ENCODE assay signal across 23 cellular contexts in genomic region chr7:157560258-157560654, GRCh38.
A peak's percentile ranks its signal among the peaks of the same experiment; 100 is the strongest.
DNase-seq lines count a peak whose midpoint lies in the region; ATAC-seq and TF ChIP-seq lines count a peak whose summit lies in the region.
"Had no signal": no experiment of that assay in that cellular context is flagged by ENCODE, and none has a peak within 500 bp of the region (broad histone marks: within the 10 kb centered on the region; RNA-seq: fewer than 3 reads in every experiment).

No MANE protein-coding gene starts in this region.

- H3K14ac ChIP-seq in H9 (ENCODE audit: insufficient read depth, low read length), result no peak overlapping the region; the same call in 1 of the 2 replicates

- no peak overlapping the region for H3K9ac ChIP-seq in H9 (ENCODE audit: extremely low read depth, insufficient read length, low read length)

- no peak overlapping the region for H3K4me3 ChIP-seq in RWPE2 (ENCODE audit: severe bottlenecking)
- H3K4me3 ChIP-seq in lower lobe of right lung, result no peak overlapping the region
- no peak overlapping the region for H3K4me3 ChIP-seq in upper lobe of right lung
- H3K4me3 ChIP-seq in ascending aorta, result no peak overlapping the region
- H3K4me3 ChIP-seq: K562, PC-9 had no signal

- no peaks in the 10 kb centered on the region for H3K79me1 ChIP-seq in H9 (ENCODE audit: insufficient read depth, low read depth, low read length, poor library complexity, severe bottlenecking)

- no peak overlapping the region for H3K18ac ChIP-seq in H9 (ENCODE audit: insufficient read length, low read depth, low read length)

- H3K36me3 ChIP-seq in RWPE2 (ENCODE audit: low read depth) (no peaks in the 10 kb centered on the region), lower lobe of right lung (no peaks in the 10 kb centered on the region), upper lobe of right lung (no peaks in the 10 kb centered on the region), ascending aorta (no peaks in the 10 kb centered on the region)
- H3K36me3 ChIP-seq: BE2C had no signal

- no peak for TF ChIP-seq CTCF in RWPE2 (IDR thresholded peaks at IDR 0.05; ENCODE audit: poor library complexity, severe bottlenecking)
- no peak for TF ChIP-seq CTCF in lower lobe of right lung (IDR thresholded peaks at IDR 0.05)
- no peak for TF ChIP-seq CTCF in upper lobe of right lung (IDR thresholded peaks at IDR 0.05)
- no peak for TF ChIP-seq CTCF in ascending aorta (IDR thresholded peaks at IDR 0.05)
- TF ChIP-seq CTCF in H9 (conservative IDR thresholded peaks at IDR 0.05), result no peak

- H3K56ac ChIP-seq in H9 (ENCODE audit: insufficient read length, low read depth, low read length), result no peak overlapping the region

- H2BK20ac ChIP-seq in H9 (ENCODE audit: low read depth, low read length, poor library complexity, severe bottlenecking), result no peak overlapping the region

- no peak overlapping the region for H2BK15ac ChIP-seq in H9 (ENCODE audit: low read depth, low read length)

- no peak overlapping the region for H3K4me3 Mint-ChIP-seq in activated naive CD4-positive, alpha-beta T cell treated with anti-CD3 and anti-CD28 coated beads, Interleukin-2, amount 10 ng/mL, durations not matched to agents 7 days and 5 days
- no peak overlapping the region for H3K4me3 Mint-ChIP-seq in H9
- H3K4me3 Mint-ChIP-seq: CD4-positive, CD25-positive, alpha-beta regulatory T cell had no signal

- H3K4me1 Mint-ChIP-seq in activated naive CD4-positive, alpha-beta T cell treated with anti-CD3 and anti-CD28 coated beads, Interleukin-2, amount 10 ng/mL, durations not matched to agents 7 days and 5 days, result no peaks in the 10 kb centered on the region
- no peaks in the 10 kb centered on the region for H3K4me1 Mint-ChIP-seq in H9

- H3K9me3 Mint-ChIP-seq in activated naive CD4-positive, alpha-beta T cell treated with anti-CD3 and anti-CD28 coated beads, Interleukin-2, amount 10 ng/mL, durations not matched to agents 7 days and 5 days, result no peaks in the 10 kb centered on the region
- H3K9me3 Mint-ChIP-seq in H9, result no peaks in the 10 kb centered on the region
- H3K9me3 Mint-ChIP-seq: CD4-positive, CD25-positive, alpha-beta regulatory T cell had no signal

- no CpG with 5 or more reads among the region's 20 CpGs for WGBS in H9 (ENCODE audit: extremely low coverage, insufficient read length, low lambda C conversion rate)

- H3K27me3 Mint-ChIP-seq in activated naive CD4-positive, alpha-beta T cell treated with anti-CD3 and anti-CD28 coated beads, Interleukin-2, amount 10 ng/mL, durations not matched to agents 7 days and 5 days, result no peaks in the 10 kb centered on the region
- peaks cover 20% of the 10 kb centered on the region for H3K27me3 Mint-ChIP-seq in H9 (ENCODE audit: low read depth)
- H3K27me3 Mint-ChIP-seq: CD4-positive, CD25-positive, alpha-beta regulatory T cell had no signal

- no peaks in the 10 kb centered on the region for H3K79me2 ChIP-seq in H9 (ENCODE audit: insufficient read depth, low read length)

- CTCF ChIA-PET in activated naive CD4-positive, alpha-beta T cell treated with anti-CD3 and anti-CD28 coated beads, Interleukin-2, amount 10 ng/mL, durations not matched to agents 7 days and 5 days (lab: Charles Lee), result no interaction called here

- no peak overlapping the region for H3K27ac Mint-ChIP-seq in activated naive CD4-positive, alpha-beta T cell treated with anti-CD3 and anti-CD28 coated beads, Interleukin-2, amount 10 ng/mL, durations not matched to agents 7 days and 5 days
- no peak overlapping the region for H3K27ac Mint-ChIP-seq in H9
- H3K27ac Mint-ChIP-seq: CD4-positive, CD25-positive, alpha-beta regulatory T cell had no signal

- H3K4me2 ChIP-seq in H9 (ENCODE audit: insufficient read depth, insufficient read length, low read length), result no peak overlapping the region
- H3K4me2 ChIP-seq: PC-9 had no signal

- intact Hi-C loops in lower lobe of right lung (cut with DNase I), result no loop called here
- intact Hi-C loops in upper lobe of right lung (cut with DNase I), result no loop called here
- intact Hi-C loops in ascending aorta (cut with DNase I), result no loop called here

- DNase-seq in activated naive CD4-positive, alpha-beta T cell treated with anti-CD3 and anti-CD28 coated beads, Interleukin-2, amount 10 ng/mL, durations not matched to agents 7 days and 5 days, result peak; percentile 18
- no peak for DNase-seq in activated naive CD4-positive, alpha-beta T cell treated with Interleukin-2 at 50 U/mL for 16 hours
- DNase-seq in RWPE2 (ENCODE audit: low spot score), result peak; percentile 57
- DNase-seq in lower lobe of right lung, result peak; percentile 34
- peak; percentile 61 for DNase-seq in upper lobe of right lung
- no peak for DNase-seq in ascending aorta (ENCODE audit: low spot score in 2 of 2)
- no peak for DNase-seq in H9
- DNase-seq: 8988T; ACHN; BE2C; CD4-positive, CD25-positive, alpha-beta regulatory T cell; Kasumi-1; MV-4-11; NCI-H1105 treated with DMSO at 0.1 percent for 48 hours; NCI-H146; NCI-H1930; NCI-H2107; NCI-H524; NCI-H82; PC-9; SHP77 had no signal

- ATAC-seq in RWPE2 (ENCODE audit: low read depth) (no peak), lower lobe of right lung (no peak), upper lobe of right lung (no peak), GM18519 (IDR thresholded peaks at IDR 0.05; ENCODE audit: low FRiP score, unreplicated experiment) (no peak)

- H2AFZ ChIP-seq in H9 (ENCODE audit: low read length), result no peak overlapping the region
- H2AFZ ChIP-seq: PC-9 had no signal

- peaks cover 2% of the 10 kb centered on the region for H4K20me1 ChIP-seq in H9 (ENCODE audit: control insufficient read depth, insufficient read depth, insufficient read length)

- no peaks in the 10 kb centered on the region for H3K27me3 ChIP-seq in RWPE2 (ENCODE audit: insufficient read depth, poor library complexity, severe bottlenecking)
- H3K27me3 ChIP-seq in lower lobe of right lung (ENCODE audit: low read depth), result no peaks in the 10 kb centered on the region
- H3K27me3 ChIP-seq in upper lobe of right lung, result no peaks in the 10 kb centered on the region
- no peaks in the 10 kb centered on the region for H3K27me3 ChIP-seq in ascending aorta
- H3K27me3 ChIP-seq in H9 (ENCODE audit: insufficient read depth, low read length), result no peaks in the 10 kb centered on the region
- H3K27me3 ChIP-seq: BE2C had no signal

- H4K91ac ChIP-seq in H9 (ENCODE audit: insufficient read length, low read depth, low read length), result no peak overlapping the region

- no peak overlapping the region for H3T11ph ChIP-seq in H9 (ENCODE audit: low read length)

- H2AK5ac ChIP-seq in H9 (ENCODE audit: insufficient read length, low read length), result no peak overlapping the region

- no peak overlapping the region for H2BK120ac ChIP-seq in H9 (ENCODE audit: low read depth, low read length, poor library complexity, severe bottlenecking)

- no peaks in the 10 kb centered on the region for H3K36me3 Mint-ChIP-seq in activated naive CD4-positive, alpha-beta T cell treated with anti-CD3 and anti-CD28 coated beads, Interleukin-2, amount 10 ng/mL, durations not matched to agents 7 days and 5 days
- no peaks in the 10 kb centered on the region for H3K36me3 Mint-ChIP-seq in H9 (ENCODE audit: insufficient read depth in 1 of 3, low read depth in 3 of 3)
- H3K36me3 Mint-ChIP-seq: CD4-positive, CD25-positive, alpha-beta regulatory T cell had no signal

- no peak overlapping the region for H4K5ac ChIP-seq in H9 (ENCODE audit: insufficient read length, low read depth, low read length)

- H3K4me1 ChIP-seq in RWPE2 (ENCODE audit: insufficient read depth, poor library complexity, severe bottlenecking) (no peaks in the 10 kb centered on the region), lower lobe of right lung (no peaks in the 10 kb centered on the region), upper lobe of right lung (no peaks in the 10 kb centered on the region), ascending aorta (no peaks in the 10 kb centered on the region), H9 (ENCODE audit: insufficient read depth, low read length) (no peaks in the 10 kb centered on the region)
- H3K4me1 ChIP-seq: BE2C had no signal

- H3K23ac ChIP-seq in H9 (ENCODE audit: insufficient read length, low read depth, low read length), result no peak overlapping the region

- H3K23me2 ChIP-seq in H9 (ENCODE audit: insufficient read length, low read depth, low read length, poor library complexity, severe bottlenecking), result no peaks in the 10 kb centered on the region

- H4K8ac ChIP-seq in H9 (replicated peaks; ENCODE audit: insufficient read length, low read depth, low read length), result no peak overlapping the region

- H3K9me3 ChIP-seq in RWPE2 (ENCODE audit: severe bottlenecking) (peaks cover 6% of the 10 kb centered on the region), lower lobe of right lung (no peaks in the 10 kb centered on the region), upper lobe of right lung (no peaks in the 10 kb centered on the region), ascending aorta (no peaks in the 10 kb centered on the region), H9 (ENCODE audit: control insufficient read depth, low read depth, low read length) (no peaks in the 10 kb centered on the region)
- H3K9me3 ChIP-seq: BE2C had no signal

- no peak overlapping the region for H2BK12ac ChIP-seq in H9 (ENCODE audit: insufficient read length, low read depth, low read length)

- no peak overlapping the region for H2BK5ac ChIP-seq in H9 (ENCODE audit: insufficient read length, low read length)

- H3K27ac ChIP-seq in RWPE2 (ENCODE audit: poor library complexity, severe bottlenecking) (no peak overlapping the region), lower lobe of right lung (no peak overlapping the region), upper lobe of right lung (no peak overlapping the region), ascending aorta (no peak overlapping the region), H9 (ENCODE audit: insufficient read length, low read depth, low read length) (no peak overlapping the region)
- H3K27ac ChIP-seq: PC-9 had no signal

- H3K4ac ChIP-seq in H9 (ENCODE audit: low read depth, low read length), result no peak overlapping the region

Comparison
In these comparisons a context has a peak if more than half of its experiments do, and no peak if none do; other contexts are left out.
1. DNase-seq: peak in activated naive CD4-positive, alpha-beta T cell treated with anti-CD3 and anti-CD28 coated beads, Interleukin-2, amount 10 ng/mL, durations not matched to agents 7 days and 5 days (single experiment), RWPE2 (single experiment), lower lobe of right lung (single experiment) and upper lobe of right lung (single experiment); none in activated naive CD4-positive, alpha-beta T cell treated with Interleukin-2 at 50 U/mL for 16 hours (single experiment), ascending aorta (0 of 2) and H9 (single experiment).